Comparison of ENCODE assay signal across 3 cellular contexts in the genomic region with DNA sequence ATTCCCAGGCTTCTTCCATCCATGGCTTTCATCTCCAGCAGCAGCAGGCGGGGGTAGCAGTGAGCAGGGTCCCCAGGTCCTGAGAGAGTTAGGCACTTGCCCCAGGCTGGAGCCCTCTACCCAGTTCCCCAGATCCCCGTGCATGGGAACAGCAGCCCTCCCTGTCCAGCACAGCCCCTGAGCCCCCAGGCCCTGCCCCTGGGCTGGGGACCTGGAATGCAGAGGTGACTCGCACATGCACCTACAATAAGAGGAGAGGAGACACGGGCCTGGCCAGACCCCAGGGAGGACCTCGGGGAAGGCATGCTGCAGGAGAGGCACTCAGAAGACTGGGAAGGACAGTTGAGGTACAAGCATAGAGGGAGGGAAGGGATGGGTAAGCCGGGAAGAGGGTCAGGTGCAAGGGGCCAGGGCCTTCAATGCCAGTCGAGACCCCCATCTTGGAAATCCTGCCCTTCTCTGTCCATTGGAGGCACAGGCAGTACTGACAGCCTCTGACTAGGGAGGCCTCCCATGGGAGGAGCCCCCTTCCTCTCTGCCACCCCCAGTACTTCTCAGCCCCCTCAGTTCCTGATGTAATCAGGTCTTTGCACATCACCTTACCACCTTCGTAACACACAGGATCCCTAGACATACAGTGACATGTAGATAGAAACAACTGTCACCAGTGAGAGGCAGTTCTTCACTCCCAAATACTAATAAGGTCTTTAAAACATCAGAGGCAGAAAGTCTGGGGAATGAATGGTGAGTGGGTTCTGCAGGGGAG.
TF ChIP-seq lines count a peak whose summit lies in the region.

No MANE protein-coding gene starts in this region.

TF ChIP-seq in HEK293, 187 proteins besides CTCF, POLR2A, EP300 and RAD21:
- no peak for TF ChIP-seq ZNF274 (IDR thresholded peaks at IDR 0.05; ENCODE audit: low read length)
- no peak for TF ChIP-seq ZNF274 (tag by site-specific recombination; IDR thresholded peaks at IDR 0.05; ENCODE audit: borderline replicate concordance)
- 0 out of 2 replicates have a peak, but pooled peaks have one; percentile 15 for TF ChIP-seq ZFHX2 (tag by site-specific recombination; conservative IDR thresholded peaks at IDR 0.05)
- TF ChIP-seq KLF7 (tag by site-specific recombination; IDR thresholded peaks at IDR 0.05; ENCODE audit: borderline replicate concordance): no peak

TF ChIP-seq in H1, 55 proteins besides CTCF, POLR2A, EP300 and RAD21 (continues in another document):
- no peak for TF ChIP-seq RXRA (IDR thresholded peaks at IDR 0.05; ENCODE audit: insufficient read depth, low read depth, low read length)
- no peak for TF ChIP-seq TBP (IDR thresholded peaks at IDR 0.05; ENCODE audit: low read depth, low read length)
- no peak for TF ChIP-seq BRCA1 (IDR thresholded peaks at IDR 0.05; ENCODE audit: low read depth, low read length)
- no peak for TF ChIP-seq CBX5 (IDR thresholded peaks at IDR 0.05; ENCODE audit: low read depth, low read length)
- TF ChIP-seq SP1 (IDR thresholded peaks at IDR 0.05; ENCODE audit: low read depth, low read length): no peak
- no peak for TF ChIP-seq POU5F1 (IDR thresholded peaks at IDR 0.05; ENCODE audit: low read depth, low read length)
- TF ChIP-seq PHF8 (conservative IDR thresholded peaks at IDR 0.05; ENCODE audit: low read depth, low read length): no peak
- TF ChIP-seq HDAC6 (IDR thresholded peaks at IDR 0.05; ENCODE audit: low read depth, low read length): no peak
- no peak for TF ChIP-seq TAF1 (IDR thresholded peaks at IDR 0.05; ENCODE audit: low read depth, low read length)
- no peak for TF ChIP-seq CHD1 (IDR thresholded peaks at IDR 0.05; ENCODE audit: low read depth, low read length)
- no peak for TF ChIP-seq NANOG (IDR thresholded peaks at IDR 0.05; ENCODE audit: insufficient read depth, low read depth, low read length, poor library complexity, severe bottlenecking)
- no peak for TF ChIP-seq SIRT6 (IDR thresholded peaks at IDR 0.05; ENCODE audit: low read length)
- no peak for TF ChIP-seq SUZ12 (IDR thresholded peaks at IDR 0.05; ENCODE audit: low read length)
- no peak for TF ChIP-seq EZH2 (IDR thresholded peaks at IDR 0.05; ENCODE audit: low read depth, low read length, severe bottlenecking)
- no peak for TF ChIP-seq TCF12 (IDR thresholded peaks at IDR 0.05; ENCODE audit: low read depth, low read length)
- TF ChIP-seq, protein P1, sequence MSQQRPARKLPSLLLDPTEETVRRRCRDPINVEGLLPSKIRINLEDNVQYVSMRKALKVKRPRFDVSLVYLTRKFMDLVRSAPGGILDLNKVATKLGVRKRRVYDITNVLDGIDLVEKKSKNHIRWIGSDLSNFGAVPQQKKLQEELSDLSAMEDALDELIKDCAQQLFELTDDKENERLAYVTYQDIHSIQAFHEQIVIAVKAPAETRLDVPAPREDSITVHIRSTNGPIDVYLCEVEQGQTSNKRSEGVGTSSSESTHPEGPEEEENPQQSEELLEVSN (IDR thresholded peaks at IDR 0.05): no peak

TF ChIP-seq in neural cell, 6 proteins besides CTCF, POLR2A, EP300 and RAD21:
- no peak for TF ChIP-seq SMC3 (conservative IDR thresholded peaks at IDR 0.05; ENCODE audit: poor library complexity)
